In the genomic region with DNA sequence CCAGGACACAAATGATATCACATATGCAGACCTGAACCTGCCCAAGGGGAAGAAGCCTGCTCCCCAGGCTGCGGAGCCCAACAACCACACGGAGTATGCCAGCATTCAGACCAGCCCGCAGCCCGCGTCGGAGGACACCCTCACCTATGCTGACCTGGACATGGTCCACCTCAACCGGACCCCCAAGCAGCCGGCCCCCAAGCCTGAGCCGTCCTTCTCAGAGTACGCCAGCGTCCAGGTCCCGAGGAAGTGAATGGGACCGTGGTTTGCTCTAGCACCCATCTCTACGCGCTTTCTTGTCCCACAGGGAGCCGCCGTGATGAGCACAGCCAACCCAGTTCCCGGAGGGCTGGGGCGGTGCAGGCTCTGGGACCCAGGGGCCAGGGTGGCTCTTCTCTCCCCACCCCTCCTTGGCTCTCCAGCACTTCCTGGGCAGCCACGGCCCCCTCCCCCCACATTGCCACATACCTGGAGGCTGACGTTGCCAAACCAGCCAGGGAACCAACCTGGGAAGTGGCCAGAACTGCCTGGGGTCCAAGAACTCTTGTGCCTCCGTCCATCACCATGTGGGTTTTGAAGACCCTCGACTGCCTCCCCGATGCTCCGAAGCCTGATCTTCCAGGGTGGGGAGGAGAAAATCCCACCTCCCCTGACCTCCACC, we compare ENCODE assay signal across 21 cellular contexts. TPM values are rescaled to one million over a fixed set of nuclear protein-coding genes. Genes with fewer than 3 reads are reported as not detected.
"Had no signal": no experiment of that assay in that cellular context is flagged by ENCODE, and none has a peak within 500 bp of the region (broad histone marks: within the 10 kb centered on the region; RNA-seq: fewer than 3 reads in every experiment).

No MANE protein-coding gene starts in this region.

- H3K27ac ChIP-seq: ascending aorta, body of pancreas had no signal

- DNase-seq: activated CD4-positive, alpha-beta T cell treated with anti-CD3 and anti-CD28 coated beads for 4 hours; activated CD8-positive, alpha-beta memory T cell treated with anti-CD3 and anti-CD28 coated beads, Interleukin-2, amount 50 U/mL, for 4 hours; activated CD8-positive, alpha-beta T cell treated with anti-CD3 and anti-CD28 coated beads for 36 hours; activated naive CD4-positive, alpha-beta T cell; activated T-cell treated with anti-CD3 and anti-CD28 coated beads, Interleukin-2, amount 50 U/mL, for 72 hours; body of pancreas; MM.1S; NCI-H1105; NCI-H1436; NCI-H1694 treated with DMSO at 0.1 percent for 48 hours; NCI-H2029 treated with DMSO at 0.1 percent for 48 hours; NCI-H510A treated with DMSO at 0.1 percent for 48 hours; NCI-H69; PC-3; SHP77 treated with DMSO at 0.1 percent for 48 hours had no signal

- H3K27ac Mint-ChIP-seq: activated CD8-positive, alpha-beta T cell treated with anti-CD3 and anti-CD28 coated beads for 36 hours; activated naive CD4-positive, alpha-beta T cell treated with anti-CD3 and anti-CD28 coated beads, Interleukin-2, amount 50 U/mL, for 24 hours; activated T-cell treated with anti-CD3 and anti-CD28 coated beads, Interleukin-2, amount 50 U/mL, for 72 hours; activated T-helper 2 cell treated with anti-CD3 and anti-CD28 coated beads, Interferon-gamma antibody, Interleukin-2, Interleukin-4, amounts not matched to agents 10 μg/mL and 5 μg/mL and 100 μg/mL, durations not matched to agents 14 hours and 24 hours and 36 hours; T-helper 1 cell treated with Interleukin-12 subunit alpha and Interleukin-12 subunit beta and Interleukin-4 antibody, amounts not matched to agents 30 μg/mL and 1 μg/mL, for 36 hours had no signal

- H3K4me3 Mint-ChIP-seq: activated CD8-positive, alpha-beta T cell treated with anti-CD3 and anti-CD28 coated beads for 36 hours; activated naive CD4-positive, alpha-beta T cell treated with anti-CD3 and anti-CD28 coated beads, Interleukin-2, amount 50 U/mL, for 24 hours; activated T-cell treated with anti-CD3 and anti-CD28 coated beads, Interleukin-2, amount 50 U/mL, for 72 hours; T-helper 1 cell treated with Interleukin-12 subunit alpha and Interleukin-12 subunit beta and Interleukin-4 antibody, amounts not matched to agents 30 μg/mL and 1 μg/mL, for 36 hours had no signal

- H3K4me1 Mint-ChIP-seq: activated naive CD4-positive, alpha-beta T cell treated with anti-CD3 and anti-CD28 coated beads, Interleukin-2, amount 50 U/mL, for 24 hours had no signal

- H3K9me3 Mint-ChIP-seq: activated CD8-positive, alpha-beta T cell treated with anti-CD3 and anti-CD28 coated beads for 36 hours; activated naive CD4-positive, alpha-beta T cell treated with anti-CD3 and anti-CD28 coated beads, Interleukin-2, amount 50 U/mL, for 24 hours; activated T-cell treated with anti-CD3 and anti-CD28 coated beads, Interleukin-2, amount 50 U/mL, for 72 hours; activated T-helper 2 cell treated with anti-CD3 and anti-CD28 coated beads, Interferon-gamma antibody, Interleukin-2, Interleukin-4, amounts not matched to agents 10 μg/mL and 5 μg/mL and 100 μg/mL, durations not matched to agents 14 hours and 24 hours and 36 hours; T-helper 1 cell treated with Interleukin-12 subunit alpha and Interleukin-12 subunit beta and Interleukin-4 antibody, amounts not matched to agents 30 μg/mL and 1 μg/mL, for 36 hours had no signal

- ATAC-seq: activated CD4-positive, CD25-positive, alpha-beta regulatory T cell treated with anti-CD3 and anti-CD28 coated beads, Interleukin-2, amount 50 U/mL, for 24 hours; activated CD8-positive, alpha-beta T cell treated with anti-CD3 and anti-CD28 coated beads for 36 hours; activated T-cell treated with anti-CD3 and anti-CD28 coated beads, Interleukin-2, amount 50 U/mL, for 72 hours; body of pancreas; PC-3 had no signal

- H3K36me3 Mint-ChIP-seq: activated naive CD4-positive, alpha-beta T cell treated with anti-CD3 and anti-CD28 coated beads, Interleukin-2, amount 50 U/mL, for 24 hours had no signal

RNA-seq across cellular contexts. Expression of a gene that starts 42.2 kb away (rescaled TPM):
- total RNA-seq: activated T-helper 2 cell treated with anti-CD3 and anti-CD28 coated beads, Interferon-gamma antibody, Interleukin-2, Interleukin-4, amounts not matched to agents 10 μg/mL and 5 μg/mL and 100 μg/mL, durations not matched to agents 14 hours and 24 hours and 36 hours had no signal

RNA-seq across cellular contexts. Expression of a gene that starts 56.4 kb away (rescaled TPM):
- total RNA-seq: activated CD8-positive, alpha-beta T cell treated with anti-CD3 and anti-CD28 coated beads for 36 hours; activated T-cell treated with anti-CD3 and anti-CD28 coated beads, Interleukin-2, amount 50 U/mL, for 72 hours; activated T-helper 2 cell treated with anti-CD3 and anti-CD28 coated beads, Interferon-gamma antibody, Interleukin-2, Interleukin-4, amounts not matched to agents 10 μg/mL and 5 μg/mL and 100 μg/mL, durations not matched to agents 14 hours and 24 hours and 36 hours; ascending aorta; body of pancreas; PC-3; SK-MEL-5 had no signal
